19 cellular contexts compared by ENCODE assay signal in the genomic region with DNA sequence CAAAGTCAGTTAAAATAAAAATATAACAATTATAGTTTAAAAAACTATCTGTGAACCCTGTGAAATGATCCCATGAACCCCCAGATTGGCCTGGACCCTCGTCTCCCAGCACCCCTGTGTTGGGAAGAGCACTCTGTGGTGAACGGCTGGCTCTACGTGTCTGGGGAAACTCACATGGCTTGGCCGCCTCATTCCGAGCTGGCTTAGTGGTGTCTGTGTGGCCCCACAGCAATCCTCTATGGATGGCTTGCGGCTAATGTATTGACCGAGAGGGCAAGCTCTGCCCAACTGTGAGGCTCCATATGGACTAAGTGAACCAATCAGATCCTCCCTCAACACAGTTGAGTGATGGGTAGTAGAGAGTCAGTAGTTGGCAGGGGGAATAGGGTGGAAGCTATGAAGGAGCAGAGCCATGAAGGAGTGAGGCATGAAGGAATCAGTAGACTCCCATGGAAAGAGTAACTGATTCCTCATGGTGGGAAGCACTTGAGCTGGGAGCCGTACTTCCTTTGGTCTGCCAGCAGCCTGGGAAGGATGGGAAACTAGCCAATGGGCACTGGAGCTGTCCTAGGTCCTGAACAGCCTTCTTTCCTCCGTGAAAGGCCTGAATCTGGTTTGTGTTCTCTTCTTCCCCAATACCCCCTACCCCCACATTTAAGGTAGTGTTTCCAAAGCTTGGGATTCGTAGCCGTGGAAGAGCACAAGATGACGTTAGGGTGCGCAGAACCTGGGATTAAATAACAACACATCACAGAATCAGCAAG. TPM values are rescaled to one million over a fixed set of nuclear protein-coding genes. Genes with fewer than 3 reads are reported as not detected.
A peak's percentile ranks its signal among the peaks of the same experiment; 100 is the strongest.
DNase-seq lines count a peak whose midpoint lies in the region; TF ChIP-seq lines count a peak whose summit lies in the region.
"Had no signal": no experiment of that assay in that cellular context is flagged by ENCODE, and none has a peak within 500 bp of the region (broad histone marks: within the 10 kb centered on the region; RNA-seq: fewer than 3 reads in every experiment).

No MANE protein-coding gene starts in this region.

- no peak for DNase-seq in activated naive CD4-positive, alpha-beta T cell treated with Interleukin-2 at 50 U/mL for 16 hours
- peak; percentile 26 for DNase-seq in M059J (ENCODE audit: low read depth)
- peak; percentile 83 for DNase-seq in endodermal cell
- DNase-seq in progenitor cell of endocrine pancreas (ENCODE audit: low spot score, unreplicated experiment), result no peak
- DNase-seq in NCI-H1105 treated with DMSO at 0.1 percent for 48 hours (lab: John Stamatoyannopoulos, UW), result no peak
- DNase-seq in GDM1 (lab: John Stamatoyannopoulos, UW), result no peak
- DNase-seq in NCI-H526 treated with DMSO at 0.1 percent for 48 hours (lab: John Stamatoyannopoulos, UW), result no peak
- DNase-seq: activated CD8-positive, alpha-beta memory T cell treated with anti-CD3 and anti-CD28 coated beads, Interleukin-2, amount 50 U/mL, for 4 hours; AML-193; amygdala; naive B cell; NCI-H1436 treated with DMSO at 0.1 percent for 48 hours; NCI-H510A treated with DMSO at 0.1 percent for 48 hours; right cardiac atrium; stimulated activated CD4-positive, alpha-beta T cell treated with anti-CD3 and anti-CD28 coated beads, Interleukin-4, amount 100 ng/mL, for 4 hours had no signal

- H3K4me3 ChIP-seq in endodermal cell (ENCODE audit: low read length), result no peak overlapping the region

- WGBS in endodermal cell (ENCODE audit: insufficient coverage in 1 of 2, insufficient read length in 1 of 2), 2 experiments, result 85% methylated on average over 12 to 13 of the region's 13 CpGs

- peaks cover 58% of the 10 kb centered on the region for H3K4me1 Mint-ChIP-seq in activated naive CD4-positive, alpha-beta T cell treated with anti-CD3 and anti-CD28 coated beads, Interleukin-2, amount 50 U/mL, for 24 hours
- H3K4me1 Mint-ChIP-seq in endodermal cell, result no peaks in the 10 kb centered on the region
- no peaks in the 10 kb centered on the region for H3K4me1 Mint-ChIP-seq in progenitor cell of endocrine pancreas (ENCODE audit: low read depth)

- no peak for TF ChIP-seq CTCF in endodermal cell (conservative IDR thresholded peaks at IDR 0.05)
- TF ChIP-seq CTCF in progenitor cell of endocrine pancreas (IDR thresholded peaks at IDR 0.05; ENCODE audit: unreplicated experiment), result no peak

- no peaks in the 10 kb centered on the region for H3K27me3 ChIP-seq in endodermal cell (ENCODE audit: control insufficient read depth, insufficient read depth, low read length, poor library complexity, severe bottlenecking)

- no peaks in the 10 kb centered on the region for H3K27me3 Mint-ChIP-seq in activated naive CD4-positive, alpha-beta T cell treated with anti-CD3 and anti-CD28 coated beads, Interleukin-2, amount 50 U/mL, for 24 hours
- H3K27me3 Mint-ChIP-seq in endodermal cell (ENCODE audit: insufficient read depth) (peaks cover 5% of the 10 kb centered on the region), progenitor cell of endocrine pancreas (peaks cover 15% of the 10 kb centered on the region)
- H3K27me3 Mint-ChIP-seq: naive B cell had no signal

- H3K9me3 ChIP-seq in endodermal cell (ENCODE audit: control insufficient read depth, low read length), result no peaks in the 10 kb centered on the region

- H3K4me3 Mint-ChIP-seq in activated naive CD4-positive, alpha-beta T cell treated with anti-CD3 and anti-CD28 coated beads, Interleukin-2, amount 50 U/mL, for 24 hours, result no peak overlapping the region
- H3K4me3 Mint-ChIP-seq in endodermal cell, result no peak overlapping the region
- H3K4me3 Mint-ChIP-seq in progenitor cell of endocrine pancreas (ENCODE audit: low read depth), result no peak overlapping the region
- H3K4me3 Mint-ChIP-seq: naive B cell had no signal

- no peaks in the 10 kb centered on the region for H3K36me3 Mint-ChIP-seq in activated naive CD4-positive, alpha-beta T cell treated with anti-CD3 and anti-CD28 coated beads, Interleukin-2, amount 50 U/mL, for 24 hours
- no peaks in the 10 kb centered on the region for H3K36me3 Mint-ChIP-seq in endodermal cell (ENCODE audit: low read depth)
- H3K36me3 Mint-ChIP-seq in progenitor cell of endocrine pancreas (ENCODE audit: insufficient read depth), result no peaks in the 10 kb centered on the region

- H3K27ac ChIP-seq in endodermal cell (ENCODE audit: low read depth, low read length), result no peak overlapping the region
- H3K27ac ChIP-seq: VCaP had no signal

- H3K9me3 Mint-ChIP-seq in activated naive CD4-positive, alpha-beta T cell treated with anti-CD3 and anti-CD28 coated beads, Interleukin-2, amount 50 U/mL, for 24 hours, result no peaks in the 10 kb centered on the region
- peaks cover 13% of the 10 kb centered on the region for H3K9me3 Mint-ChIP-seq in endodermal cell
- H3K9me3 Mint-ChIP-seq in progenitor cell of endocrine pancreas (ENCODE audit: low read depth), result no peaks in the 10 kb centered on the region

- H3K36me3 ChIP-seq in endodermal cell (ENCODE audit: control insufficient read depth, insufficient read depth, low read length), result no peaks in the 10 kb centered on the region

- peak overlapping the region; percentile 88 for H3K27ac Mint-ChIP-seq in activated naive CD4-positive, alpha-beta T cell treated with anti-CD3 and anti-CD28 coated beads, Interleukin-2, amount 50 U/mL, for 24 hours
- no peak overlapping the region for H3K27ac Mint-ChIP-seq in endodermal cell
- peak overlapping the region; percentile 73 for H3K27ac Mint-ChIP-seq in progenitor cell of endocrine pancreas

- no peaks in the 10 kb centered on the region for H3K4me1 ChIP-seq in endodermal cell (ENCODE audit: control insufficient read depth, insufficient read depth, low read length)

- H3K9ac ChIP-seq in endodermal cell (ENCODE audit: extremely low read depth, low read length, poor library complexity, severe bottlenecking), result no peak overlapping the region

RNA-seq across cellular contexts. Expression of gene ZNF831, which starts 21.6 kb away (rescaled TPM):
- not detected in 2 replicates for total RNA-seq in M059J (2014; rRNA removed; shearing (Covaris generic))
- total RNA-seq in endodermal cell (not detected), progenitor cell of endocrine pancreas (not detected in 2 replicates)
- polyA plus RNA-seq in endodermal cell (2013, experiment 1 of 2), result not detected
- not detected for polyA plus RNA-seq in endodermal cell (2013, experiment 2 of 2)
- total RNA-seq: G401, H1 had no signal
- polyA plus RNA-seq: H1 had no signal

Comparison
In these comparisons a context has a peak if more than half of its experiments do, and no peak if none do; other contexts are left out.
1. DNase-seq: peak in M059J (single experiment) and endodermal cell (single experiment); none in activated naive CD4-positive, alpha-beta T cell treated with Interleukin-2 at 50 U/mL for 16 hours (single experiment), progenitor cell of endocrine pancreas (single experiment), NCI-H1105 treated with DMSO at 0.1 percent for 48 hours (single experiment), GDM1 (single experiment) and NCI-H526 treated with DMSO at 0.1 percent for 48 hours (single experiment).